8 cellular contexts compared by ENCODE assay signal in the genomic region with DNA sequence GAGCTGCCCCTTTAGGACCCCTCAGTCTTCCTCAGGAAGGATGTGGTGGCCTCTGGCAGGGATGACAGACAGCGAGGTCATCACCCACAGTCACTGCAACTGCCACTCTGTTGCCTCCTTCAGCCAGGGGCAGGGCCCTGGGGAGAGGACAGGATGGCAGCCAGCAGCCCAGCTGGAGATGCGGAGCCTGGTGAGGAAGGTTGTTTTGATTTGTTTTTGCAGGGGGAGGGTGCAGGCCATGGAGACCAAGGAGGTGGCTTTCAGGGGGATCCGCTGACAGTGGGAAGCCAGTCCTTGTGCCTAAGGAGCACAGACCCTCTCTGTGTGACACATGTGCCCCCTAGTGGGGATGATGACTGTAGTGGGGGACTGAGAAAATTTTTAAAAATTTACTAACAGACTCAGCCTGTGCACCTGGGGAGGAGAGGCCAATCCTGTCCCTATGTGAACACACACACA. TPM values are rescaled to one million over a fixed set of nuclear protein-coding genes. Genes with fewer than 3 reads are reported as not detected.
DNase-seq lines count a peak whose midpoint lies in the region; ATAC-seq, FAIRE-seq and TF ChIP-seq lines count a peak whose summit lies in the region.

No MANE protein-coding gene starts in this region.

- no peak for TF ChIP-seq POLR2A in sigmoid colon (IDR thresholded peaks at IDR 0.05)

- no peaks in the 10 kb centered on the region for H3K36me3 ChIP-seq in sigmoid colon

- no peak for FAIRE-seq in D721Med (lab: Jason Lieb, UNC)
- peak; percentile 48 for FAIRE-seq in HTR-8/SVneo (lab: Jason Lieb, UNC)

- no peak for TF ChIP-seq EP300 in sigmoid colon (IDR thresholded peaks at IDR 0.05)

- intact Hi-C loops in left ventricle myocardium superior (cut with micrococcal nuclease) (no loop called here), sigmoid colon (cut with DNase I) (loop anchor here (1.0 kb wide), 1 partner anchor 24 kb away; no protein-coding TSS in a partner anchor)

- DNase-seq in D721Med (ENCODE audit: insufficient read length, low spot score) (peak; percentile 39), HTR-8/SVneo (ENCODE audit: insufficient read length, low spot score) (peak; percentile 85), SK-N-DZ (ENCODE audit: low spot score) (peak; percentile 84), left ventricle myocardium superior (peak; percentile 63), sigmoid colon (no peak), DMS79 treated with DMSO at 0.1 percent for 48 hours (lab: John Stamatoyannopoulos, UW) (no peak)

- peaks cover 0 to 23% (median 19%) of the 10 kb centered on the region in 3 donors for H3K27me3 ChIP-seq in sigmoid colon

- H3K9me3 ChIP-seq in sigmoid colon, result no peaks in the 10 kb centered on the region

- H3K27ac ChIP-seq in angular gyrus (ENCODE audit: low read depth, low read length) (peak overlapping the region; percentile 23), sigmoid colon (no peak overlapping the region)

- no peak overlapping the region for H3K4me3 ChIP-seq in sigmoid colon

- peak; percentile 93 for TF ChIP-seq CTCF in D721Med (IDR thresholded peaks at IDR 0.05; ENCODE audit: insufficient read depth, missing control alignments)
- peak; percentile 37 to 67 (median 58) for TF ChIP-seq CTCF in sigmoid colon (IDR thresholded peaks at IDR 0.05)

- WGBS in sigmoid colon, 2 donors, result 39 to 56% methylated on average over 3 of the region's 3 CpGs

- ATAC-seq in left ventricle myocardium superior (peak; percentile 51), HG03095 (IDR thresholded peaks at IDR 0.05; ENCODE audit: unreplicated experiment) (no peak)

- peaks cover 0 to 29% (median 11%) of the 10 kb centered on the region in 4 donors for H3K4me1 ChIP-seq in sigmoid colon

RNA-seq across cellular contexts. Expression of a gene that starts 7.4 kb away (rescaled TPM):
- 20.7 and 26.4 TPM in 2 replicates for polyA plus RNA-seq in SK-N-DZ (2014; cell fraction: cytosol; rRNA removed)
- 20.8 and 32.3 TPM in 2 replicates for polyA plus RNA-seq in SK-N-DZ (2014; cell fraction: nucleus; rRNA removed)
- total RNA-seq in left ventricle myocardium superior, result 4.3 TPM
- 1 to 10 TPM; 1.1 to 6.1 (median 3.6) TPM for total RNA-seq in sigmoid colon
- 1 to 10 TPM in 2 of 3 donors, not detected in 1; 4.8 to 7.1 TPM for polyA plus RNA-seq in sigmoid colon

RNA-seq across cellular contexts. Expression of a gene that starts 9.7 kb away (rescaled TPM):
- polyA plus RNA-seq in SK-N-DZ (2014; cell fraction: cytosol; rRNA removed), result 0.93 and 4.2 TPM in 2 replicates
- 1.4 and 2.7 TPM in 2 replicates for polyA plus RNA-seq in SK-N-DZ (2014; cell fraction: nucleus; rRNA removed)
- total RNA-seq in left ventricle myocardium superior (28.0 TPM), sigmoid colon (10 to 100 TPM; 18.6 to 33.4 (median 19.3) TPM)
- 10 to 100 TPM in 2 of 3 donors, 1 to 10 TPM in 1; 9.7 to 25.8 (median 10.1) TPM for polyA plus RNA-seq in sigmoid colon

RNA-seq across cellular contexts. Expression of a gene that starts 38.4 kb away (rescaled TPM):
- polyA plus RNA-seq in SK-N-DZ (2014; cell fraction: cytosol; rRNA removed), result not detected in 2 replicates
- polyA plus RNA-seq in SK-N-DZ (2014; cell fraction: nucleus; rRNA removed), result not detected in 2 replicates
- total RNA-seq in left ventricle myocardium superior (5.1 TPM), sigmoid colon (10 to 100 TPM in 1 of 4 donors, 1 to 10 TPM in 3; 4.1 to 16.4 (median 9.0) TPM)
- polyA plus RNA-seq in sigmoid colon, result 1 to 10 TPM; 3.3 to 5.4 (median 3.5) TPM

RNA-seq across cellular contexts. Expression of a gene that starts 46.0 kb away (rescaled TPM):
- 0.08 and 1.0 TPM in 2 replicates for polyA plus RNA-seq in SK-N-DZ (2014; cell fraction: cytosol; rRNA removed)
- 0.56 and 0.89 TPM in 2 replicates for polyA plus RNA-seq in SK-N-DZ (2014; cell fraction: nucleus; rRNA removed)
- 17.7 TPM for total RNA-seq in left ventricle myocardium superior
- total RNA-seq in sigmoid colon, result 10 to 100 TPM in 3 of 4 donors, 1 to 10 TPM in 1; 7.9 to 27.6 (median 12.5) TPM
- 10 to 100 TPM in 1 of 3 donors, 1 to 10 TPM in 2; 1.2 to 35.7 (median 5.8) TPM for polyA plus RNA-seq in sigmoid colon

Comparison
In these comparisons a context has a peak if more than half of its experiments do, and no peak if none do; other contexts are left out.
1. DNase-seq: peak in D721Med (single experiment), HTR-8/SVneo (single experiment), SK-N-DZ (single experiment) and left ventricle myocardium superior (single experiment); none in sigmoid colon (single experiment) and DMS79 treated with DMSO at 0.1 percent for 48 hours (single experiment).